ENCODE assay signal across 20 cellular contexts in genomic region chr22:37220543-37220968, GRCh38. TPM values are rescaled to one million over a fixed set of nuclear protein-coding genes. Genes with fewer than 3 reads are reported as not detected.
DNase-seq lines count a peak whose midpoint lies in the region; ATAC-seq and TF ChIP-seq lines count a peak whose summit lies in the region.
"Had no signal": no experiment of that assay in that cellular context is flagged by ENCODE, and none has a peak within 500 bp of the region (broad histone marks: within the 10 kb centered on the region; RNA-seq: fewer than 3 reads in every experiment).

No MANE protein-coding gene starts in this region.

- H3K27ac ChIP-seq in KOPT-K1 (ENCODE audit: low read depth, low read length, poor library complexity, severe bottlenecking) (peak overlapping the region; percentile 78), neutrophil (peak overlapping the region; percentile 99), osteoblast (ENCODE audit: low read depth, low read length) (no peak overlapping the region)
- H3K27ac ChIP-seq: esophagus squamous epithelium, GM23248, thyroid gland had no signal

- peaks cover 86% of the 10 kb centered on the region for H3K36me3 Mint-ChIP-seq in activated CD4-positive, alpha-beta T cell treated with anti-CD3 and anti-CD28 coated beads for 36 hours (ENCODE audit: low read depth)
- H3K36me3 Mint-ChIP-seq in activated T-helper 2 cell treated with anti-CD3 and anti-CD28 coated beads, Interferon-gamma antibody, Interleukin-2, Interleukin-4, amounts not matched to agents 10 μg/mL and 5 μg/mL and 100 μg/mL, durations not matched to agents 14 hours and 24 hours and 36 hours (ENCODE audit: low read depth), result peaks cover 58% of the 10 kb centered on the region

- no peaks in the 10 kb centered on the region for H3K27me3 Mint-ChIP-seq in activated CD4-positive, alpha-beta T cell treated with anti-CD3 and anti-CD28 coated beads for 36 hours
- H3K27me3 Mint-ChIP-seq in activated T-helper 2 cell treated with anti-CD3 and anti-CD28 coated beads, Interferon-gamma antibody, Interleukin-2, Interleukin-4, amounts not matched to agents 10 μg/mL and 5 μg/mL and 100 μg/mL, durations not matched to agents 14 hours and 24 hours and 36 hours (ENCODE audit: low read depth), result no peaks in the 10 kb centered on the region

- peaks cover 9% of the 10 kb centered on the region for H3K9me3 ChIP-seq in KOPT-K1 (ENCODE audit: insufficient read depth, low read length, poor library complexity, severe bottlenecking)
- no peaks in the 10 kb centered on the region for H3K9me3 ChIP-seq in neutrophil
- no peaks in the 10 kb centered on the region for H3K9me3 ChIP-seq in osteoblast (ENCODE audit: low read depth, low read length)
- H3K9me3 ChIP-seq: esophagus squamous epithelium, thyroid gland had no signal

- peak overlapping the region; percentile 94 for H3K27ac Mint-ChIP-seq in activated CD4-positive, alpha-beta T cell treated with anti-CD3 and anti-CD28 coated beads for 36 hours
- peak overlapping the region; percentile 85 for H3K27ac Mint-ChIP-seq in activated T-helper 2 cell treated with anti-CD3 and anti-CD28 coated beads, Interferon-gamma antibody, Interleukin-2, Interleukin-4, amounts not matched to agents 10 μg/mL and 5 μg/mL and 100 μg/mL, durations not matched to agents 14 hours and 24 hours and 36 hours

- peaks cover 25% of the 10 kb centered on the region for H3K36me3 ChIP-seq in KOPT-K1 (ENCODE audit: insufficient read depth, low read length)
- H3K36me3 ChIP-seq in neutrophil, result peaks cover 15% of the 10 kb centered on the region
- peaks cover 13% of the 10 kb centered on the region for H3K36me3 ChIP-seq in osteoblast (ENCODE audit: insufficient read depth, low read length)
- H3K36me3 ChIP-seq: esophagus squamous epithelium, thyroid gland had no signal

- peak; percentile 54 for DNase-seq in activated CD4-positive, alpha-beta T cell treated with anti-CD3 and anti-CD28 coated beads for 36 hours
- no peak for DNase-seq in activated CD4-positive, alpha-beta T cell treated with anti-CD3 and anti-CD28 coated beads, Interleukin-2, amount 50 U/mL, for 4 hours
- DNase-seq in activated T-helper 2 cell treated with anti-CD3 and anti-CD28 coated beads, Interferon-gamma antibody, Interleukin-2, Interleukin-4, amounts not matched to agents 10 μg/mL and 5 μg/mL and 100 μg/mL, durations not matched to agents 14 hours and 24 hours and 36 hours (ENCODE audit: low spot score), result no peak
- DNase-seq in retina (no peak), osteoblast (ENCODE audit: insufficient read length, low spot score, missing footprints) (no peak)
- DNase-seq: activated gamma-delta T cell treated with Interleukin-2 at 50 U/mL for 16 hours, Calu3, esophagus squamous epithelium, GM23248, hypothalamus, left ventricle myocardium superior, NCI-H187 treated with DMSO at 0.1 percent for 48 hours, thyroid gland had no signal

- H3K4me2 ChIP-seq in osteoblast (ENCODE audit: insufficient read depth, low read length), result no peak overlapping the region

- H3K27me3 ChIP-seq in neutrophil, result no peaks in the 10 kb centered on the region
- H3K27me3 ChIP-seq in osteoblast (ENCODE audit: insufficient read depth, low read length), result peaks cover 15% of the 10 kb centered on the region
- H3K27me3 ChIP-seq: thyroid gland had no signal

- peaks cover 15% of the 10 kb centered on the region for H3K9me3 Mint-ChIP-seq in activated CD4-positive, alpha-beta T cell treated with anti-CD3 and anti-CD28 coated beads for 36 hours (ENCODE audit: low read depth)
- H3K9me3 Mint-ChIP-seq in activated T-helper 2 cell treated with anti-CD3 and anti-CD28 coated beads, Interferon-gamma antibody, Interleukin-2, Interleukin-4, amounts not matched to agents 10 μg/mL and 5 μg/mL and 100 μg/mL, durations not matched to agents 14 hours and 24 hours and 36 hours, result peaks cover 16% of the 10 kb centered on the region
- H3K9me3 Mint-ChIP-seq: neural crest cell had no signal

- H4K20me1 ChIP-seq in osteoblast (ENCODE audit: insufficient read depth, low read length), result no peaks in the 10 kb centered on the region

- H3K4me1 ChIP-seq in neutrophil (ENCODE audit: control insufficient read depth in 1 of 2, insufficient read depth in 1 of 2, low read depth in 1 of 2, low read length in 1 of 2), result peaks cover 67 to 73% of the 10 kb centered on the region in 2 experiments
- H3K4me1 ChIP-seq in osteoblast (ENCODE audit: insufficient read depth, low read length), result no peaks in the 10 kb centered on the region
- H3K4me1 ChIP-seq: thyroid gland had no signal

- no peak for ATAC-seq in activated CD4-positive, alpha-beta T cell treated with anti-CD3 and anti-CD28 coated beads for 36 hours
- no peak for ATAC-seq in GM18873 (IDR thresholded peaks at IDR 0.05; ENCODE audit: low FRiP score, unreplicated experiment)
- ATAC-seq: left ventricle myocardium superior, SK-N-SH treated with all-trans-retinoic acid at 6 μM for 48 hours had no signal

- H3K4me3 ChIP-seq in neutrophil (ENCODE audit: low read depth in 1 of 2, low read length in 1 of 2) (no peak overlapping the region), osteoblast (ENCODE audit: insufficient read depth, low read length) (no peak overlapping the region)
- H3K4me3 ChIP-seq: esophagus squamous epithelium, GM23248, thyroid gland had no signal

- POLR2A ChIA-PET in activated CD4-positive, alpha-beta T cell treated with anti-CD3 and anti-CD28 coated beads for 36 hours (lab: Charles Lee), result no interaction called here

- H3K79me2 ChIP-seq in osteoblast (ENCODE audit: insufficient read depth, low read length), result no peaks in the 10 kb centered on the region

- no peak overlapping the region for H2AFZ ChIP-seq in osteoblast (ENCODE audit: low read length)
- H2AFZ ChIP-seq: GM23248 had no signal

- CTCF ChIA-PET in activated CD4-positive, alpha-beta T cell treated with anti-CD3 and anti-CD28 coated beads for 36 hours (lab: Charles Lee), result interaction anchor here (1.0 to 6.3 kb wide), 5 partner anchors 10 to 58 kb away, joined by 3 to 37 read pairs (median 13); partner anchors contain the start of gene RAC2

- H3K4me3 Mint-ChIP-seq in activated CD4-positive, alpha-beta T cell treated with anti-CD3 and anti-CD28 coated beads for 36 hours, result peak overlapping the region; percentile 78
- H3K4me3 Mint-ChIP-seq in activated T-helper 2 cell treated with anti-CD3 and anti-CD28 coated beads, Interferon-gamma antibody, Interleukin-2, Interleukin-4, amounts not matched to agents 10 μg/mL and 5 μg/mL and 100 μg/mL, durations not matched to agents 14 hours and 24 hours and 36 hours (ENCODE audit: low read depth), result peak overlapping the region; percentile 69
- H3K4me3 Mint-ChIP-seq: neural crest cell had no signal

- intact Hi-C loops in activated CD4-positive, alpha-beta T cell treated with anti-CD3 and anti-CD28 coated beads for 36 hours (cut with DNase I, micrococcal nuclease), result no loop called here
- intact Hi-C loops in activated T-helper 2 cell treated with anti-CD3 and anti-CD28 coated beads, Interferon-gamma antibody, Interleukin-2, Interleukin-4, amounts not matched to agents 10 μg/mL and 5 μg/mL and 100 μg/mL, durations not matched to agents 14 hours and 24 hours and 36 hours (cut with micrococcal nuclease), result no loop called here

- H3K4me1 Mint-ChIP-seq in activated CD4-positive, alpha-beta T cell treated with anti-CD3 and anti-CD28 coated beads for 36 hours, result peaks cover 94% of the 10 kb centered on the region
- H3K4me1 Mint-ChIP-seq in activated T-helper 2 cell treated with anti-CD3 and anti-CD28 coated beads, Interferon-gamma antibody, Interleukin-2, Interleukin-4, amounts not matched to agents 10 μg/mL and 5 μg/mL and 100 μg/mL, durations not matched to agents 14 hours and 24 hours and 36 hours (ENCODE audit: low read depth), result peaks cover 78% of the 10 kb centered on the region
- H3K4me1 Mint-ChIP-seq: neural crest cell had no signal

- TF ChIP-seq CTCF in neutrophil (IDR thresholded peaks at IDR 0.05) (no peak), osteoblast (IDR thresholded peaks at IDR 0.05; ENCODE audit: extremely low read depth, low read depth, low read length) (no peak)

RNA-seq across cellular contexts. Expression of gene SSTR3, which starts 8.3 kb away (rescaled TPM):
- total RNA-seq in activated CD4-positive, alpha-beta T cell treated with anti-CD3 and anti-CD28 coated beads for 36 hours, result 10 to 100 TPM; 14.8 to 15.6 TPM
- total RNA-seq in activated T-helper 2 cell treated with anti-CD3 and anti-CD28 coated beads, Interferon-gamma antibody, Interleukin-2, Interleukin-4, amounts not matched to agents 10 μg/mL and 5 μg/mL and 100 μg/mL, durations not matched to agents 14 hours and 24 hours and 36 hours, result 0.64 and 0.75 TPM in 2 replicates
- not detected in 2 replicates for total RNA-seq in osteoblast
- total RNA-seq: A172, Calu3, esophagus squamous epithelium, GM23248, left ventricle myocardium superior, LHCN-M2 had no signal

RNA-seq across cellular contexts. Expression of gene RAC2, which starts 23.5 kb away (rescaled TPM):
- total RNA-seq in activated CD4-positive, alpha-beta T cell treated with anti-CD3 and anti-CD28 coated beads for 36 hours, result 100 to 1,000 TPM; 692 to 930 TPM
- total RNA-seq in activated T-helper 2 cell treated with anti-CD3 and anti-CD28 coated beads, Interferon-gamma antibody, Interleukin-2, Interleukin-4, amounts not matched to agents 10 μg/mL and 5 μg/mL and 100 μg/mL, durations not matched to agents 14 hours and 24 hours and 36 hours, result 499 and 506 TPM in 2 replicates
- total RNA-seq in osteoblast, result 13.6 and 14.5 TPM in 2 replicates

RNA-seq across cellular contexts. Expression of gene C1QTNF6, which starts 32.5 kb away (rescaled TPM):
- total RNA-seq in activated CD4-positive, alpha-beta T cell treated with anti-CD3 and anti-CD28 coated beads for 36 hours, result 1 to 10 TPM; 8.4 to 8.7 TPM
- 7.5 and 7.7 TPM in 2 replicates for total RNA-seq in activated T-helper 2 cell treated with anti-CD3 and anti-CD28 coated beads, Interferon-gamma antibody, Interleukin-2, Interleukin-4, amounts not matched to agents 10 μg/mL and 5 μg/mL and 100 μg/mL, durations not matched to agents 14 hours and 24 hours and 36 hours
- total RNA-seq in osteoblast, result 11.9 and 18.3 TPM in 2 replicates

Comparison
In these comparisons a context has a peak if more than half of its experiments do, and no peak if none do; other contexts are left out.
1. RNA of gene RAC2, which starts 23.5 kb away (total RNA-seq): 692 to 930 TPM in activated CD4-positive, alpha-beta T cell treated with anti-CD3 and anti-CD28 coated beads for 36 hours and 499 to 506 TPM in activated T-helper 2 cell treated with anti-CD3 and anti-CD28 coated beads, Interferon-gamma antibody, Interleukin-2, Interleukin-4, amounts not matched to agents 10 μg/mL and 5 μg/mL and 100 μg/mL, durations not matched to agents 14 hours and 24 hours and 36 hours; 13.6 to 14.5 TPM in osteoblast; every median in the first group is over 10 times any median in the second.